In genomic region chr10:32684291-32684690, GRCh38 we compare ENCODE assay signal across 24 cellular contexts.
DNase-seq lines count a peak whose midpoint lies in the region; ATAC-seq, FAIRE-seq and TF ChIP-seq lines count a peak whose summit lies in the region.
"Had no signal": no experiment of that assay in that cellular context is flagged by ENCODE, and none has a peak within 500 bp of the region (broad histone marks: within the 10 kb centered on the region; RNA-seq: fewer than 3 reads in every experiment).

No MANE protein-coding gene starts in this region.

- H3K4me1 ChIP-seq in heart right ventricle = no peaks in the 10 kb centered on the region
- no peaks in the 10 kb centered on the region for H3K4me1 ChIP-seq in kidney (ENCODE audit: control insufficient read depth in 1 of 2, insufficient read depth in 1 of 2, low read depth in 1 of 2, low read length in 2 of 2)
- H3K4me1 ChIP-seq: BE2C, BLaER1 had no signal

- H3K27ac ChIP-seq in heart right ventricle (no peak overlapping the region), kidney (ENCODE audit: low read depth in 2 of 2, low read length in 2 of 2) (no peak overlapping the region)
- H3K27ac ChIP-seq: BLaER1 had no signal

- ATAC-seq in left ventricle myocardium superior = no peak
- no peak for ATAC-seq in heart right ventricle
- ATAC-seq in stimulated activated memory B cell treated with anti-CD40 and anti-IgM and Interleukin-4, amounts not matched to agents 10 μg/mL and 1 μg/mL and 100 μg/mL, for 72 hours = peak; percentile 20
- no peak for ATAC-seq in GM21786 (IDR thresholded peaks at IDR 0.05; ENCODE audit: unreplicated experiment)
- ATAC-seq in GM21367 (IDR thresholded peaks at IDR 0.05; ENCODE audit: unreplicated experiment) = no peak
- ATAC-seq: GM12878 had no signal

- H3K36me3 ChIP-seq in heart right ventricle = peaks cover 0 to 27% (median 0%) of the 10 kb centered on the region in 9 donors
- no peaks in the 10 kb centered on the region for H3K36me3 ChIP-seq in kidney (ENCODE audit: control insufficient read depth in 1 of 2, insufficient read depth in 2 of 2, low read length in 2 of 2)
- H3K36me3 ChIP-seq: BE2C, BLaER1 had no signal

- intact Hi-C loops in left ventricle myocardium superior (cut with micrococcal nuclease) = no loop called here
- intact Hi-C loops in heart right ventricle (cut with DNase I) = no loop called here
- intact Hi-C loops in kidney (cut with DNase I) = no loop called here

- no peaks in the 10 kb centered on the region for H3K27me3 Mint-ChIP-seq in stimulated activated memory B cell treated with anti-CD40 and anti-IgM and Interleukin-4, amounts not matched to agents 10 μg/mL and 1 μg/mL and 100 μg/mL, for 72 hours
- H3K27me3 Mint-ChIP-seq: CD4-positive, alpha-beta memory T cell; CD4-positive, CD25-positive, alpha-beta regulatory T cell had no signal

- H3K27ac Mint-ChIP-seq in stimulated activated memory B cell treated with anti-CD40 and anti-IgM and Interleukin-4, amounts not matched to agents 10 μg/mL and 1 μg/mL and 100 μg/mL, for 72 hours = no peak overlapping the region
- H3K27ac Mint-ChIP-seq: CD14-positive monocyte had no signal

- H3K9me3 Mint-ChIP-seq in stimulated activated memory B cell treated with anti-CD40 and anti-IgM and Interleukin-4, amounts not matched to agents 10 μg/mL and 1 μg/mL and 100 μg/mL, for 72 hours = peaks cover 7% of the 10 kb centered on the region

- H3K4me3 Mint-ChIP-seq in stimulated activated memory B cell treated with anti-CD40 and anti-IgM and Interleukin-4, amounts not matched to agents 10 μg/mL and 1 μg/mL and 100 μg/mL, for 72 hours = no peak overlapping the region
- H3K4me3 Mint-ChIP-seq: CD14-positive monocyte; CD4-positive, CD25-positive, alpha-beta regulatory T cell; CD8-positive, alpha-beta memory T cell had no signal

- peaks cover 46% of the 10 kb centered on the region for H3K36me3 Mint-ChIP-seq in stimulated activated memory B cell treated with anti-CD40 and anti-IgM and Interleukin-4, amounts not matched to agents 10 μg/mL and 1 μg/mL and 100 μg/mL, for 72 hours
- H3K36me3 Mint-ChIP-seq: CD14-positive monocyte had no signal

- no peak overlapping the region for H3K9ac ChIP-seq in kidney (ENCODE audit: low read length in 2 of 2)
- H3K9ac ChIP-seq: BLaER1 had no signal

- peak; percentile 19 for DNase-seq in left ventricle myocardium superior
- no peak for DNase-seq in heart right ventricle
- peak; percentile 2 for DNase-seq in RCC 7860 (ENCODE audit: low spot score)
- DNase-seq in kidney = peak; percentile 43
- no peak for DNase-seq in DMS114 treated with DMSO at 0.1 percent for 48 hours (lab: John Stamatoyannopoulos, UW; ENCODE audit: unreplicated experiment)
- DNase-seq: 8988T; ACHN; BE2C; C1 segment of cervical spinal cord; CD4-positive, CD25-positive, alpha-beta regulatory T cell; CD8-positive, alpha-beta memory T cell; COR-L47; DMS 273 treated with DMSO at 0.1 percent for 48 hours; DMS79 treated with DMSO at 0.1 percent for 48 hours; GDM1 had no signal

- H3K27me3 ChIP-seq in heart right ventricle = no peaks in the 10 kb centered on the region
- H3K27me3 ChIP-seq: BE2C, BLaER1 had no signal

- H3K9me3 ChIP-seq in heart right ventricle = peaks cover 0 to 20% (median 0%) of the 10 kb centered on the region in 11 donors
- peaks cover 0 to 12% of the 10 kb centered on the region in 2 donors for H3K9me3 ChIP-seq in kidney (ENCODE audit: control insufficient read depth in 1 of 2, low read length in 2 of 2)
- H3K9me3 ChIP-seq: BE2C had no signal

- no peak for TF ChIP-seq CTCF in heart right ventricle (IDR thresholded peaks at IDR 0.05)
- no peak for TF ChIP-seq CTCF in kidney (IDR thresholded peaks at IDR 0.05; ENCODE audit: borderline replicate concordance, extremely low read depth, insufficient read depth)

- no peak for FAIRE-seq in RCC 7860 (lab: Jason Lieb, UNC)
- FAIRE-seq in kidney (lab: Jason Lieb, UNC) = no peak
- FAIRE-seq: GM12878, GM12892, GM18507 had no signal

- H3K4me3 ChIP-seq in heart right ventricle = no peak overlapping the region
- H3K4me3 ChIP-seq in kidney (ENCODE audit: low read length in 2 of 2) = no peak overlapping the region
- H3K4me3 ChIP-seq: BLaER1, GM12878 had no signal

- no peaks in the 10 kb centered on the region for H3K4me1 Mint-ChIP-seq in stimulated activated memory B cell treated with anti-CD40 and anti-IgM and Interleukin-4, amounts not matched to agents 10 μg/mL and 1 μg/mL and 100 μg/mL, for 72 hours
- H3K4me1 Mint-ChIP-seq: CD14-positive monocyte; CD4-positive, alpha-beta memory T cell; CD8-positive, alpha-beta memory T cell had no signal

- WGBS in heart right ventricle, 2 donors = 98 to 100% methylated on average over 2 of the region's 2 CpGs

Comparison
In these comparisons a context has a peak if more than half of its experiments do, and no peak if none do; other contexts are left out.
1. DNase-seq: peak in left ventricle myocardium superior (single experiment), RCC 7860 (single experiment) and kidney (single experiment); none in heart right ventricle (0 of 2) and DMS114 treated with DMSO at 0.1 percent for 48 hours (single experiment).